Comparison of ENCODE assay signal across 3 cellular contexts in the genomic region with DNA sequence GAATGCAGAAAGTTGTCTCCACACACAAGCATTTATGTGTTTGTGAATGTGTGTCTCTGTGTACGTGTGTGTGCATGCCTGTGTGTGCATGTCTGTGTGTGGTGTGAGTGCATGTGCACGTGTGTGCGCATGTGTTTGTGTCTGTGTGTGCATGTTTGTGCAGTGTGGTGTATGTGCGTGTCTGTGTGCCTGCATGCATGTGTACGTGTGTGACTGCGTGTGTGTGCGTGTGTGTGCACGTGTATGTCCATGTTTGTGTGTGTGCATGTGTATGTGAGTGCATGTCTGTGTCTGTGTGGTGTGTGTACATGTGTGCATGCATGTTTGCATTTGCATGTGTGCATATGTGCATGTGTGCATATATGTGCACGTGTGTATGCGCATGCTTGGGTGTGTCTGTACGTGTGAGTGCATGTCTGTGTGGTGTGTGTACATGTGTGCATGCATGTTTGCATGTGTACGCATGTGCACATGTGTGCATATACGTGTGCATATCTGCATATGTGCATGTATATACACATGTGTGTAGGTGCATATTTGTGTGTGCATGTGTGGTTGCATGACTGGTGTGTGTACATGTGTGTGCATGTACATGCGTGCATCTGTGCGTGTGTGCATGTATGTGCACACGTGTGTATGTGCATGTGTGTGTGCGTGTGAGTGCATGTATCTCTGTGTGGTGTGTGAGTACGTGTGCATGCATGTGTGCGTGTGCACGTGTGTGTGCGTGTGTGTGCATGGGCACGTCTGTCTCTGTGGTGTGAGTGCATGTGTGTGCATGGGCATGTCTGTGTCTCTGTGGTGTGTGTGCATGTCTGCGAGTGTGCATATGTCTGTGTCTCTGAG.
TF ChIP-seq lines count a peak whose summit lies in the region.

No MANE protein-coding gene starts in this region.

TF ChIP-seq in GM12891, 5 proteins besides CTCF, POLR2A, EP300 and RAD21 (continued from another document):
- TF ChIP-seq PAX5 (IDR thresholded peaks at IDR 0.05; ENCODE audit: insufficient read depth, low read length, severe bottlenecking) (no peak), POU2F2 (IDR thresholded peaks at IDR 0.05; ENCODE audit: low read depth, low read length) (no peak), SPI1 (IDR thresholded peaks at IDR 0.05; ENCODE audit: low read depth, low read length) (no peak)

TF ChIP-seq in WTC11, 78 proteins besides CTCF, POLR2A, EP300 and RAD21 (continued from another document and continues in another):
- TF ChIP-seq FOXK1 (CRISPR knock-in tag; IDR thresholded peaks at IDR 0.05): 0 out of 2 replicates have a peak, but pooled peaks have one; percentile 30
- no peak for TF ChIP-seq ZNF317 (CRISPR knock-in tag; IDR thresholded peaks at IDR 0.05; ENCODE audit: borderline replicate concordance, low read depth)
- TF ChIP-seq, protein P1, sequence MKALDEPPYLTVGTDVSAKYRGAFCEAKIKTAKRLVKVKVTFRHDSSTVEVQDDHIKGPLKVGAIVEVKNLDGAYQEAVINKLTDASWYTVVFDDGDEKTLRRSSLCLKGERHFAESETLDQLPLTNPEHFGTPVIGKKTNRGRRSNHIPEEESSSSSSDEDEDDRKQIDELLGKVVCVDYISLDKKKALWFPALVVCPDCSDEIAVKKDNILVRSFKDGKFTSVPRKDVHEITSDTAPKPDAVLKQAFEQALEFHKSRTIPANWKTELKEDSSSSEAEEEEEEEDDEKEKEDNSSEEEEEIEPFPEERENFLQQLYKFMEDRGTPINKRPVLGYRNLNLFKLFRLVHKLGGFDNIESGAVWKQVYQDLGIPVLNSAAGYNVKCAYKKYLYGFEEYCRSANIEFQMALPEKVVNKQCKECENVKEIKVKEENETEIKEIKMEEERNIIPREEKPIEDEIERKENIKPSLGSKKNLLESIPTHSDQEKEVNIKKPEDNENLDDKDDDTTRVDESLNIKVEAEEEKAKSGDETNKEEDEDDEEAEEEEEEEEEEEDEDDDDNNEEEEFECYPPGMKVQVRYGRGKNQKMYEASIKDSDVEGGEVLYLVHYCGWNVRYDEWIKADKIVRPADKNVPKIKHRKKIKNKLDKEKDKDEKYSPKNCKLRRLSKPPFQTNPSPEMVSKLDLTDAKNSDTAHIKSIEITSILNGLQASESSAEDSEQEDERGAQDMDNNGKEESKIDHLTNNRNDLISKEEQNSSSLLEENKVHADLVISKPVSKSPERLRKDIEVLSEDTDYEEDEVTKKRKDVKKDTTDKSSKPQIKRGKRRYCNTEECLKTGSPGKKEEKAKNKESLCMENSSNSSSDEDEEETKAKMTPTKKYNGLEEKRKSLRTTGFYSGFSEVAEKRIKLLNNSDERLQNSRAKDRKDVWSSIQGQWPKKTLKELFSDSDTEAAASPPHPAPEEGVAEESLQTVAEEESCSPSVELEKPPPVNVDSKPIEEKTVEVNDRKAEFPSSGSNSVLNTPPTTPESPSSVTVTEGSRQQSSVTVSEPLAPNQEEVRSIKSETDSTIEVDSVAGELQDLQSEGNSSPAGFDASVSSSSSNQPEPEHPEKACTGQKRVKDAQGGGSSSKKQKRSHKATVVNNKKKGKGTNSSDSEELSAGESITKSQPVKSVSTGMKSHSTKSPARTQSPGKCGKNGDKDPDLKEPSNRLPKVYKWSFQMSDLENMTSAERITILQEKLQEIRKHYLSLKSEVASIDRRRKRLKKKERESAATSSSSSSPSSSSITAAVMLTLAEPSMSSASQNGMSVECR (CRISPR knock-in tag; IDR thresholded peaks at IDR 0.05; ENCODE audit: borderline replicate concordance): no peak
- TF ChIP-seq, protein P2, sequence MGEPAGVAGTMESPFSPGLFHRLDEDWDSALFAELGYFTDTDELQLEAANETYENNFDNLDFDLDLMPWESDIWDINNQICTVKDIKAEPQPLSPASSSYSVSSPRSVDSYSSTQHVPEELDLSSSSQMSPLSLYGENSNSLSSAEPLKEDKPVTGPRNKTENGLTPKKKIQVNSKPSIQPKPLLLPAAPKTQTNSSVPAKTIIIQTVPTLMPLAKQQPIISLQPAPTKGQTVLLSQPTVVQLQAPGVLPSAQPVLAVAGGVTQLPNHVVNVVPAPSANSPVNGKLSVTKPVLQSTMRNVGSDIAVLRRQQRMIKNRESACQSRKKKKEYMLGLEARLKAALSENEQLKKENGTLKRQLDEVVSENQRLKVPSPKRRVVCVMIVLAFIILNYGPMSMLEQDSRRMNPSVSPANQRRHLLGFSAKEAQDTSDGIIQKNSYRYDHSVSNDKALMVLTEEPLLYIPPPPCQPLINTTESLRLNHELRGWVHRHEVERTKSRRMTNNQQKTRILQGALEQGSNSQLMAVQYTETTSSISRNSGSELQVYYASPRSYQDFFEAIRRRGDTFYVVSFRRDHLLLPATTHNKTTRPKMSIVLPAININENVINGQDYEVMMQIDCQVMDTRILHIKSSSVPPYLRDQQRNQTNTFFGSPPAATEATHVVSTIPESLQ (CRISPR knock-in tag; IDR thresholded peaks at IDR 0.05): no peak
- no peak for TF ChIP-seq ZMAT4 (CRISPR knock-in tag; IDR thresholded peaks at IDR 0.05)
- TF ChIP-seq, protein P3, sequence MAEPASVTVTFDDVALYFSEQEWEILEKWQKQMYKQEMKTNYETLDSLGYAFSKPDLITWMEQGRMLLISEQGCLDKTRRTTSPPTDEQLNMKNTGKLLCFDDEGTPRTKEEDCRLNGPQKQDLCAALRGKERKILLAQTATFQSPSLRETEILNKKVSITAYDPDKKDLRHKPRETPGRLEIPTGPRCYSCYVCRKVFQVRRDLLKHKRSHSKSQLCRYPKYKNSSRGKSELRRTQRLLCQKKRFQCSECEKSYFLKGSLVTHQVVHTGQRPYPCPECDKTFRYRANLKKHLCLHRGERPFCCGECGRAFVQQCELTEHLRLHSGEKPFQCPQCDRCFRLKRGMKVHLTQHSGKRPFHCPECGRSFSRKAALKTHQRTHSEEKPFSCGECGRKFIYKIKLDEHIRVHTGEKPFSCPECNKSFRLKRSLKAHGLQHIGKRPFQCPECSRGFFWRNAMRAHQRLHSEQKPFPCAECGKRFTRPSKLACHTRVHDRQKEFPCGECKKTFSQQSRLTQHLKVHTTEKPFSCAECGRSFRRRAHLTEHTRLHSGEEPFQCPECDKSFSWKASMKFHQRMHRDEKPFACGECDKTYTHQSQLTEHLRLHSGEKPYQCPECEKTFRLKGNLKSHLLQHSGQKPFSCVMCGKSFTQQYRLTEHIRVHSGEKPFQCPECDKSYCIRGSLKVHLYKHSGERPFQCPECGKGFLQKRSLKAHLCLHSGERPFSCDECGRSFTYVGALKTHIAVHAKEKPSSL (CRISPR knock-in tag; conservative IDR thresholded peaks at IDR 0.05): no peak
- no peak for TF ChIP-seq CREB1 (CRISPR knock-in tag; IDR thresholded peaks at IDR 0.05)
- TF ChIP-seq RELA (CRISPR knock-in tag; IDR thresholded peaks at IDR 0.05; ENCODE audit: borderline replicate concordance): no peak
- no peak for TF ChIP-seq ATF1 (CRISPR knock-in tag; IDR thresholded peaks at IDR 0.05)
- TF ChIP-seq, protein P4, sequence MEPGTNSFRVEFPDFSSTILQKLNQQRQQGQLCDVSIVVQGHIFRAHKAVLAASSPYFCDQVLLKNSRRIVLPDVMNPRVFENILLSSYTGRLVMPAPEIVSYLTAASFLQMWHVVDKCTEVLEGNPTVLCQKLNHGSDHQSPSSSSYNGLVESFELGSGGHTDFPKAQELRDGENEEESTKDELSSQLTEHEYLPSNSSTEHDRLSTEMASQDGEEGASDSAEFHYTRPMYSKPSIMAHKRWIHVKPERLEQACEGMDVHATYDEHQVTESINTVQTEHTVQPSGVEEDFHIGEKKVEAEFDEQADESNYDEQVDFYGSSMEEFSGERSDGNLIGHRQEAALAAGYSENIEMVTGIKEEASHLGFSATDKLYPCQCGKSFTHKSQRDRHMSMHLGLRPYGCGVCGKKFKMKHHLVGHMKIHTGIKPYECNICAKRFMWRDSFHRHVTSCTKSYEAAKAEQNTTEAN (CRISPR knock-in tag; IDR thresholded peaks at IDR 0.05): no peak
- TF ChIP-seq TCF7 (CRISPR knock-in tag; IDR thresholded peaks at IDR 0.05; ENCODE audit: low read depth): peak; percentile 67; the same call in 1 of the 2 replicates
- TF ChIP-seq ZNF671 (CRISPR knock-in tag; IDR thresholded peaks at IDR 0.05): no peak
- TF ChIP-seq ESRRA (CRISPR knock-in tag; IDR thresholded peaks at IDR 0.05; ENCODE audit: borderline replicate concordance): no peak

TF ChIP-seq in endothelial cell of umbilical vein, 7 proteins besides CTCF, POLR2A, EP300 and RAD21:
- TF ChIP-seq, protein P5, sequence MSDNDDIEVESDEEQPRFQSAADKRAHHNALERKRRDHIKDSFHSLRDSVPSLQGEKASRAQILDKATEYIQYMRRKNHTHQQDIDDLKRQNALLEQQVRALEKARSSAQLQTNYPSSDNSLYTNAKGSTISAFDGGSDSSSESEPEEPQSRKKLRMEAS (IDR thresholded peaks at IDR 0.05; ENCODE audit: insufficient read depth, insufficient read length): peak; percentile 2
- TF ChIP-seq JUN (IDR thresholded peaks at IDR 0.05; ENCODE audit: borderline replicate concordance, insufficient read depth, insufficient read length, low read depth) (no peak), MYC (IDR thresholded peaks at IDR 0.05; ENCODE audit: low read depth, low read length) (no peak), EZH2 (IDR thresholded peaks at IDR 0.05; ENCODE audit: borderline replicate concordance, low read depth, low read length, severe bottlenecking) (no peak), FOS (IDR thresholded peaks at IDR 0.05; ENCODE audit: borderline replicate concordance, insufficient read depth, low read length) (no peak), GATA2 (IDR thresholded peaks at IDR 0.05; ENCODE audit: insufficient read depth, insufficient read length, low read depth, low read length) (no peak), POLR2AphosphoS5 (IDR thresholded peaks at IDR 0.05; ENCODE audit: insufficient read depth, low read depth, low read length) (no peak)
